In genomic region chr16:2603165-2604015, GRCh38 we compare ENCODE assay signal across 2 cellular contexts.
TF ChIP-seq lines count a peak whose summit lies in the region.

No MANE protein-coding gene starts in this region.

TF ChIP-seq in HEK293, 187 proteins besides CTCF, POLR2A, EP300 and RAD21 (continued from another document and continues in another):
- TF ChIP-seq, protein P1, sequence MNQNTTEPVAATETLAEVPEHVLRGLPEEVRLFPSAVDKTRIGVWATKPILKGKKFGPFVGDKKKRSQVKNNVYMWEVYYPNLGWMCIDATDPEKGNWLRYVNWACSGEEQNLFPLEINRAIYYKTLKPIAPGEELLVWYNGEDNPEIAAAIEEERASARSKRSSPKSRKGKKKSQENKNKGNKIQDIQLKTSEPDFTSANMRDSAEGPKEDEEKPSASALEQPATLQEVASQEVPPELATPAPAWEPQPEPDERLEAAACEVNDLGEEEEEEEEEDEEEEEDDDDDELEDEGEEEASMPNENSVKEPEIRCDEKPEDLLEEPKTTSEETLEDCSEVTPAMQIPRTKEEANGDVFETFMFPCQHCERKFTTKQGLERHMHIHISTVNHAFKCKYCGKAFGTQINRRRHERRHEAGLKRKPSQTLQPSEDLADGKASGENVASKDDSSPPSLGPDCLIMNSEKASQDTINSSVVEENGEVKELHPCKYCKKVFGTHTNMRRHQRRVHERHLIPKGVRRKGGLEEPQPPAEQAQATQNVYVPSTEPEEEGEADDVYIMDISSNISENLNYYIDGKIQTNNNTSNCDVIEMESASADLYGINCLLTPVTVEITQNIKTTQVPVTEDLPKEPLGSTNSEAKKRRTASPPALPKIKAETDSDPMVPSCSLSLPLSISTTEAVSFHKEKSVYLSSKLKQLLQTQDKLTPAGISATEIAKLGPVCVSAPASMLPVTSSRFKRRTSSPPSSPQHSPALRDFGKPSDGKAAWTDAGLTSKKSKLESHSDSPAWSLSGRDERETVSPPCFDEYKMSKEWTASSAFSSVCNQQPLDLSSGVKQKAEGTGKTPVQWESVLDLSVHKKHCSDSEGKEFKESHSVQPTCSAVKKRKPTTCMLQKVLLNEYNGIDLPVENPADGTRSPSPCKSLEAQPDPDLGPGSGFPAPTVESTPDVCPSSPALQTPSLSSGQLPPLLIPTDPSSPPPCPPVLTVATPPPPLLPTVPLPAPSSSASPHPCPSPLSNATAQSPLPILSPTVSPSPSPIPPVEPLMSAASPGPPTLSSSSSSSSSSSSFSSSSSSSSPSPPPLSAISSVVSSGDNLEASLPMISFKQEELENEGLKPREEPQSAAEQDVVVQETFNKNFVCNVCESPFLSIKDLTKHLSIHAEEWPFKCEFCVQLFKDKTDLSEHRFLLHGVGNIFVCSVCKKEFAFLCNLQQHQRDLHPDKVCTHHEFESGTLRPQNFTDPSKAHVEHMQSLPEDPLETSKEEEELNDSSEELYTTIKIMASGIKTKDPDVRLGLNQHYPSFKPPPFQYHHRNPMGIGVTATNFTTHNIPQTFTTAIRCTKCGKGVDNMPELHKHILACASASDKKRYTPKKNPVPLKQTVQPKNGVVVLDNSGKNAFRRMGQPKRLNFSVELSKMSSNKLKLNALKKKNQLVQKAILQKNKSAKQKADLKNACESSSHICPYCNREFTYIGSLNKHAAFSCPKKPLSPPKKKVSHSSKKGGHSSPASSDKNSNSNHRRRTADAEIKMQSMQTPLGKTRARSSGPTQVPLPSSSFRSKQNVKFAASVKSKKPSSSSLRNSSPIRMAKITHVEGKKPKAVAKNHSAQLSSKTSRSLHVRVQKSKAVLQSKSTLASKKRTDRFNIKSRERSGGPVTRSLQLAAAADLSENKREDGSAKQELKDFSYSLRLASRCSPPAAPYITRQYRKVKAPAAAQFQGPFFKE (tag by site-specific recombination; IDR thresholded peaks at IDR 0.05; ENCODE audit: borderline replicate concordance) = no peak
- TF ChIP-seq ZNF792 (tag by site-specific recombination; IDR thresholded peaks at IDR 0.05) (0 out of 2 replicates have a peak, but pooled peaks have one; percentile 31), ZBTB6 (tag by site-specific recombination; IDR thresholded peaks at IDR 0.05) (no peak), TSHZ1 (tag by site-specific recombination; IDR thresholded peaks at IDR 0.05; ENCODE audit: borderline replicate concordance) (peak; percentile 54), HOXA7 (CRISPR knock-in tag; IDR thresholded peaks at IDR 0.05; ENCODE audit: borderline replicate concordance) (no peak)
- TF ChIP-seq, protein P2, sequence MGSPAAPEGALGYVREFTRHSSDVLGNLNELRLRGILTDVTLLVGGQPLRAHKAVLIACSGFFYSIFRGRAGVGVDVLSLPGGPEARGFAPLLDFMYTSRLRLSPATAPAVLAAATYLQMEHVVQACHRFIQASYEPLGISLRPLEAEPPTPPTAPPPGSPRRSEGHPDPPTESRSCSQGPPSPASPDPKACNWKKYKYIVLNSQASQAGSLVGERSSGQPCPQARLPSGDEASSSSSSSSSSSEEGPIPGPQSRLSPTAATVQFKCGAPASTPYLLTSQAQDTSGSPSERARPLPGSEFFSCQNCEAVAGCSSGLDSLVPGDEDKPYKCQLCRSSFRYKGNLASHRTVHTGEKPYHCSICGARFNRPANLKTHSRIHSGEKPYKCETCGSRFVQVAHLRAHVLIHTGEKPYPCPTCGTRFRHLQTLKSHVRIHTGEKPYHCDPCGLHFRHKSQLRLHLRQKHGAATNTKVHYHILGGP (tag by site-specific recombination; IDR thresholded peaks at IDR 0.05) = no peak
- TF ChIP-seq, protein P3, sequence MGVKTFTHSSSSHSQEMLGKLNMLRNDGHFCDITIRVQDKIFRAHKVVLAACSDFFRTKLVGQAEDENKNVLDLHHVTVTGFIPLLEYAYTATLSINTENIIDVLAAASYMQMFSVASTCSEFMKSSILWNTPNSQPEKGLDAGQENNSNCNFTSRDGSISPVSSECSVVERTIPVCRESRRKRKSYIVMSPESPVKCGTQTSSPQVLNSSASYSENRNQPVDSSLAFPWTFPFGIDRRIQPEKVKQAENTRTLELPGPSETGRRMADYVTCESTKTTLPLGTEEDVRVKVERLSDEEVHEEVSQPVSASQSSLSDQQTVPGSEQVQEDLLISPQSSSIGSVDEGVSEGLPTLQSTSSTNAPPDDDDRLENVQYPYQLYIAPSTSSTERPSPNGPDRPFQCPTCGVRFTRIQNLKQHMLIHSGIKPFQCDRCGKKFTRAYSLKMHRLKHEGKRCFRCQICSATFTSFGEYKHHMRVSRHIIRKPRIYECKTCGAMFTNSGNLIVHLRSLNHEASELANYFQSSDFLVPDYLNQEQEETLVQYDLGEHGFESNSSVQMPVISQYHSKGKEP (tag by site-specific recombination; IDR thresholded peaks at IDR 0.05) = peak; percentile 60; the same call in 1 of the 2 replicates

TF ChIP-seq in SK-N-SH, 30 proteins besides CTCF, POLR2A, EP300 and RAD21 (continued from another document):
- TF ChIP-seq, protein P4, sequence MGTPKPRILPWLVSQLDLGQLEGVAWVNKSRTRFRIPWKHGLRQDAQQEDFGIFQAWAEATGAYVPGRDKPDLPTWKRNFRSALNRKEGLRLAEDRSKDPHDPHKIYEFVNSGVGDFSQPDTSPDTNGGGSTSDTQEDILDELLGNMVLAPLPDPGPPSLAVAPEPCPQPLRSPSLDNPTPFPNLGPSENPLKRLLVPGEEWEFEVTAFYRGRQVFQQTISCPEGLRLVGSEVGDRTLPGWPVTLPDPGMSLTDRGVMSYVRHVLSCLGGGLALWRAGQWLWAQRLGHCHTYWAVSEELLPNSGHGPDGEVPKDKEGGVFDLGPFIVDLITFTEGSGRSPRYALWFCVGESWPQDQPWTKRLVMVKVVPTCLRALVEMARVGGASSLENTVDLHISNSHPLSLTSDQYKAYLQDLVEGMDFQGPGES (IDR thresholded peaks at IDR 0.05; ENCODE audit: low read depth, low read length) = no peak
- TF ChIP-seq SMC3 (IDR thresholded peaks at IDR 0.05; ENCODE audit: low read depth, low read length) (no peak), TCF12 (IDR thresholded peaks at IDR 0.05) (peak; percentile 53; the same call in 1 of the 2 replicates), TAF1 (IDR thresholded peaks at IDR 0.05; ENCODE audit: borderline replicate concordance, low read depth, low read length) (peak; percentile 95), GATA2 (CRISPR knock-in tag; IDR thresholded peaks at IDR 0.05) (no peak), RFX5 (IDR thresholded peaks at IDR 0.05; ENCODE audit: low read length) (no peak), GABPA (IDR thresholded peaks at IDR 0.05; ENCODE audit: low read depth) (peak; percentile 98), MEF2A (IDR thresholded peaks at IDR 0.05; ENCODE audit: borderline replicate concordance, low read depth) (no peak), YY1 (IDR thresholded peaks at IDR 0.05; ENCODE audit: low read depth) (peak; percentile 91), POLR2AphosphoS5 (IDR thresholded peaks at IDR 0.05; ENCODE audit: low read depth, low read length) (peak; percentile 99), NRF1 (IDR thresholded peaks at IDR 0.05; ENCODE audit: low read depth, low read length) (no peak), RXRA (IDR thresholded peaks at IDR 0.05; ENCODE audit: borderline replicate concordance, low read depth) (no peak), ELF1 (IDR thresholded peaks at IDR 0.05) (peak; percentile 72), MXI1 (IDR thresholded peaks at IDR 0.05; ENCODE audit: low read depth, low read length) (peak; percentile 93), JUND (IDR thresholded peaks at IDR 0.05) (peak; percentile 34; the same call in 1 of the 2 replicates), TEAD4 (IDR thresholded peaks at IDR 0.05; ENCODE audit: borderline replicate concordance, insufficient read depth) (no peak)
- TF ChIP-seq, protein P5, sequence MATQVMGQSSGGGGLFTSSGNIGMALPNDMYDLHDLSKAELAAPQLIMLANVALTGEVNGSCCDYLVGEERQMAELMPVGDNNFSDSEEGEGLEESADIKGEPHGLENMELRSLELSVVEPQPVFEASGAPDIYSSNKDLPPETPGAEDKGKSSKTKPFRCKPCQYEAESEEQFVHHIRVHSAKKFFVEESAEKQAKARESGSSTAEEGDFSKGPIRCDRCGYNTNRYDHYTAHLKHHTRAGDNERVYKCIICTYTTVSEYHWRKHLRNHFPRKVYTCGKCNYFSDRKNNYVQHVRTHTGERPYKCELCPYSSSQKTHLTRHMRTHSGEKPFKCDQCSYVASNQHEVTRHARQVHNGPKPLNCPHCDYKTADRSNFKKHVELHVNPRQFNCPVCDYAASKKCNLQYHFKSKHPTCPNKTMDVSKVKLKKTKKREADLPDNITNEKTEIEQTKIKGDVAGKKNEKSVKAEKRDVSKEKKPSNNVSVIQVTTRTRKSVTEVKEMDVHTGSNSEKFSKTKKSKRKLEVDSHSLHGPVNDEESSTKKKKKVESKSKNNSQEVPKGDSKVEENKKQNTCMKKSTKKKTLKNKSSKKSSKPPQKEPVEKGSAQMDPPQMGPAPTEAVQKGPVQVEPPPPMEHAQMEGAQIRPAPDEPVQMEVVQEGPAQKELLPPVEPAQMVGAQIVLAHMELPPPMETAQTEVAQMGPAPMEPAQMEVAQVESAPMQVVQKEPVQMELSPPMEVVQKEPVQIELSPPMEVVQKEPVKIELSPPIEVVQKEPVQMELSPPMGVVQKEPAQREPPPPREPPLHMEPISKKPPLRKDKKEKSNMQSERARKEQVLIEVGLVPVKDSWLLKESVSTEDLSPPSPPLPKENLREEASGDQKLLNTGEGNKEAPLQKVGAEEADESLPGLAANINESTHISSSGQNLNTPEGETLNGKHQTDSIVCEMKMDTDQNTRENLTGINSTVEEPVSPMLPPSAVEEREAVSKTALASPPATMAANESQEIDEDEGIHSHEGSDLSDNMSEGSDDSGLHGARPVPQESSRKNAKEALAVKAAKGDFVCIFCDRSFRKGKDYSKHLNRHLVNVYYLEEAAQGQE (IDR thresholded peaks at IDR 0.05; ENCODE audit: low read depth, low read length) = peak; percentile 68; the same call in 1 of the 2 replicates
- TF ChIP-seq, protein P6, sequence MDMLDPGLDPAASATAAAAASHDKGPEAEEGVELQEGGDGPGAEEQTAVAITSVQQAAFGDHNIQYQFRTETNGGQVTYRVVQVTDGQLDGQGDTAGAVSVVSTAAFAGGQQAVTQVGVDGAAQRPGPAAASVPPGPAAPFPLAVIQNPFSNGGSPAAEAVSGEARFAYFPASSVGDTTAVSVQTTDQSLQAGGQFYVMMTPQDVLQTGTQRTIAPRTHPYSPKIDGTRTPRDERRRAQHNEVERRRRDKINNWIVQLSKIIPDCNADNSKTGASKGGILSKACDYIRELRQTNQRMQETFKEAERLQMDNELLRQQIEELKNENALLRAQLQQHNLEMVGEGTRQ (IDR thresholded peaks at IDR 0.05; ENCODE audit: borderline replicate concordance, low read depth, low read length) = peak; percentile 81
